23 cellular contexts compared by ENCODE assay signal in the genomic region with DNA sequence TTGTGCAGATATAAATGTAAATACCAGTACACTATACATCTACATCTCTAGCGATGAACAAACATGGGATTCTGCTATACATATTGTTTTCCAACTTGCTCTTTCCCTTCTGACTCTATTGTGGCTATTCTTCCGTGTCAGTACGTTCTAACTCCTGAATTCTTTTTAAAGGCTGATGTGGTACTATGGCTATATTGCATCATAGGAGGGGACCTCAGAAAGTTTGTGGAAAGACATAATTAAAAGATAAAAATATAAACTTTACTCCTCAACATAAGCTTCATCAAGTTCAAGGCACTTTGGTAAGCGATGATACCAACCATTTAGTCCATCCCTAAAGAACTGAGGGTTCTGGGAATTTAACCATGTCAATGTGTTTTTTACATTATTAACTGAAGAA.
"Had no signal": no experiment of that assay in that cellular context is flagged by ENCODE, and none has a peak within 500 bp of the region (broad histone marks: within the 10 kb centered on the region; RNA-seq: fewer than 3 reads in every experiment).

No MANE protein-coding gene starts in this region.

- H3K4me3 Mint-ChIP-seq: naive thymus-derived CD8-positive, alpha-beta T cell; neural crest cell; type B pancreatic cell had no signal

- H3K36me3 Mint-ChIP-seq: naive thymus-derived CD8-positive, alpha-beta T cell had no signal

- H3K4me1 ChIP-seq: pancreas, thyroid gland, uterus had no signal

- H3K27ac ChIP-seq: hepatocyte, pancreas, thyroid gland, uterus had no signal

- H3K4me3 ChIP-seq: dorsolateral prefrontal cortex, hepatocyte, lung, pancreas, suprapubic skin, thyroid gland, uterus had no signal

- H3K9me3 ChIP-seq: pancreas, suprapubic skin, thyroid gland, uterus had no signal

- H2AFZ ChIP-seq: hepatocyte had no signal

- ATAC-seq: naive thymus-derived CD8-positive, alpha-beta T cell had no signal

- H3K27me3 ChIP-seq: dorsolateral prefrontal cortex, hepatocyte, pancreas, suprapubic skin, thyroid gland, uterus had no signal

- H3K36me3 ChIP-seq: pancreas, suprapubic skin, thyroid gland, uterus had no signal

- H3K9me3 Mint-ChIP-seq: neural crest cell, type B pancreatic cell had no signal

- DNase-seq: cortex of kidney; dorsolateral prefrontal cortex; effector CD8-positive, alpha-beta T cell; foreskin melanocyte; head of caudate nucleus; kidney; left cardiac atrium; left ventricle myocardium superior; mesendoderm; naive thymus-derived CD8-positive, alpha-beta T cell; pancreas; right cardiac atrium; small intestine; stimulated activated CD4-positive, alpha-beta T cell treated with anti-CD3 and anti-CD28 coated beads, Interleukin-12 subunit alpha, Interleukin-12 subunit beta, amount 100 ng/mL, for 4 hours; stimulated activated naive CD4-positive, alpha-beta T cell treated with Interleukin-2 at 50 U/mL for 16 hours; thyroid gland; uterus had no signal

- H3K27me3 Mint-ChIP-seq: progenitor cell of endocrine pancreas had no signal

- H3K4me2 ChIP-seq: hepatocyte had no signal

- H3K27ac Mint-ChIP-seq: naive thymus-derived CD8-positive, alpha-beta T cell; progenitor cell of endocrine pancreas; type B pancreatic cell had no signal
